ENCODE assay signal across 34 cellular contexts in genomic region chr6:24595910-24596525, GRCh38. TPM values are rescaled to one million over a fixed set of nuclear protein-coding genes. Genes with fewer than 3 reads are reported as not detected.
"Had no signal": no experiment of that assay in that cellular context is flagged by ENCODE, and none has a peak within 500 bp of the region (broad histone marks: within the 10 kb centered on the region; RNA-seq: fewer than 3 reads in every experiment).

No MANE protein-coding gene starts in this region.

- FAIRE-seq: astrocyte, TTC549 had no signal

- ATAC-seq: activated CD8-positive, alpha-beta T cell treated with anti-CD3 and anti-CD28 coated beads for 36 hours; activated naive CD4-positive, alpha-beta T cell treated with anti-CD3 and anti-CD28 coated beads, Interleukin-2, amount 50 U/mL, for 72 hours; activated T-cell treated with anti-CD3 and anti-CD28 coated beads, Interleukin-2, amount 50 U/mL, for 4 hours; activated T-cell treated with anti-CD3 and anti-CD28 coated beads, Interleukin-2, amount 50 U/mL, for 72 hours; activated T-helper 17 cell treated with anti-CD3 and anti-CD28 coated beads, Interleukin-2, amount 50 U/mL, for 72 hours; body of pancreas had no signal

- H3K36me3 ChIP-seq: adrenal gland, brain microvascular endothelial cell, breast epithelium had no signal

- H3K9me3 ChIP-seq: adrenal gland, body of pancreas, breast epithelium had no signal

- H3K4me1 ChIP-seq: adrenal gland, body of pancreas, breast epithelium had no signal

- DNase-seq: activated B cell treated with CpG ODN at 0.5 μM for 24 hours; activated CD4-positive, alpha-beta memory T cell treated with anti-CD3 and anti-CD28 coated beads for 36 hours; activated CD4-positive, alpha-beta T cell treated with anti-CD3 and anti-CD28 coated beads for 4 hours; activated CD4-positive, alpha-beta T cell treated with anti-CD3 and anti-CD28 coated beads, Interleukin-2, amount 10 ng/mL, durations not matched to agents 24 days and 14 days; activated CD4-positive, alpha-beta T cell treated with anti-CD3 and anti-CD28 coated beads, Interleukin-2, amount 50 U/mL, for 1 hour; activated CD4-positive, alpha-beta T cell treated with anti-CD3 and anti-CD28 coated beads, Interleukin-2, amount 50 U/mL, for 4 hours; activated CD4-positive, CD25-positive, alpha-beta regulatory T cell treated with anti-CD3 and anti-CD28 coated beads, Interleukin-2, amount 50 U/mL, for 72 hours; activated CD8-positive, alpha-beta memory T cell treated with anti-CD3 and anti-CD28 coated beads, Interleukin-2, amount 50 U/mL, for 4 hours; activated CD8-positive, alpha-beta T cell treated with anti-CD3 and anti-CD28 coated beads for 36 hours; activated effector memory CD4-positive, alpha-beta T cell treated with anti-CD3 and anti-CD28 coated beads, Interleukin-2, amount 50 U/mL, for 16 hours; activated gamma-delta T cell treated with Interleukin-2 at 50 U/mL for 16 hours; activated naive CD4-positive, alpha-beta T cell; activated naive CD4-positive, alpha-beta T cell treated with anti-CD3 and anti-CD28 coated beads for 36 hours; activated naive CD4-positive, alpha-beta T cell treated with anti-CD3 and anti-CD28 coated beads, Interleukin-2, amount 50 U/mL, for 16 hours; activated naive CD8-positive, alpha-beta T cell treated with anti-CD3 and anti-CD28 coated beads for 36 hours; activated T-cell treated with anti-CD3 and anti-CD28 coated beads for 4 hours; activated T-cell treated with anti-CD3 and anti-CD28 coated beads, Interleukin-2, amount 50 U/mL, for 1 hour; activated T-cell treated with anti-CD3 and anti-CD28 coated beads, Interleukin-2, amount 50 U/mL, for 4 hours; activated T-cell treated with anti-CD3 and anti-CD28 coated beads, Interleukin-2, amount 50 U/mL, for 72 hours; adrenal gland; amniotic stem cell; aorta; body of pancreas; brain microvascular endothelial cell; central memory CD4-positive, alpha-beta T cell; T-helper 2 cell; T-helper 9 cell had no signal

- H3K27me3 ChIP-seq: adrenal gland, body of pancreas, brain microvascular endothelial cell, breast epithelium had no signal

- H3K27ac ChIP-seq: adrenal gland, body of pancreas, brain microvascular endothelial cell, breast epithelium, VCaP had no signal

- H3K4me3 ChIP-seq: adrenal gland, body of pancreas, breast epithelium had no signal

RNA-seq across cellular contexts. Expression of gene KIAA0319, which starts 50.0 kb away (rescaled TPM):
- total RNA-seq: activated CD4-positive, alpha-beta T cell treated with anti-CD3 and anti-CD28 coated beads, Interleukin-2, amount 10 ng/mL, durations not matched to agents 24 days and 14 days; activated T-helper 1 cell treated with anti-CD3 and anti-CD28 coated beads, Interleukin-12 subunit alpha, Interleukin-12 subunit beta, Interleukin-2, Interleukin-4 antibody, amounts not matched to agents 30 ng/mL and 10 ng/mL and 1 ng/mL, durations not matched to agents 14 hours and 24 hours and 36 hours had no signal
